Comparison of ENCODE assay signal across 1 cellular context in the genomic region with DNA sequence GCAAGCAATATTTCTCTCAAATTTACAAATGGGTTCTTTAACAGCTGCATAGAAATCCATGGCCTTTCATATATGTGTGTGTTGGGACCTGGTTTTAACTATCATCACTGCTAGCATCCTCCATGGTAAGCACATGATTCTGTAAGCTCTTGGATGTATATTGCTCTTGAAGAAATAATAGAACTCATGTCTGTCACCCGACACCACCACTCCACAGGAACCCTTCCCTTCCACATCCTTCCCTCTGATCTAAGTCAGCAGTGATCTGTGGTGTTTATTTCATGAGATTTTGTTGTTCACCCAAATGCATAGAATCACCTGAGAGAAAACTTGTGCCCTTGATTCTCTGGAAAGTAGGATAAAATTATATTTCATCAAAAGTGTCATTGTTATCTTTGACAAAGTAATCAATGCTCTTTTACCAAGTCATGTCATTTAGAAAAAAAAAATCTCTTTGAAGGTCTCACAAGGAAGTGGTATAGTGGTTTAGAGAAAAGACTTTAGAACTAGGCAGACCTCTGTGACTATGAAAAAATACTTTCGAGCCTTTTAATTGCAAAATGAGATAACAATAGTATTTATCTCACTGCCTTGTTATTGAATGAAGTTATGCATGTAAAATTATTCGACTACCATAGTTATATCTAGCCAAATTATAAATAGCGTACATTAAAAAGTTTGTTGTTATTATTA.
TF ChIP-seq lines count a peak whose summit lies in the region.

No MANE protein-coding gene starts in this region.

TF ChIP-seq in WTC11, 78 proteins besides CTCF, POLR2A, EP300 and RAD21 (continued from another document):
- TF ChIP-seq, protein P1, sequence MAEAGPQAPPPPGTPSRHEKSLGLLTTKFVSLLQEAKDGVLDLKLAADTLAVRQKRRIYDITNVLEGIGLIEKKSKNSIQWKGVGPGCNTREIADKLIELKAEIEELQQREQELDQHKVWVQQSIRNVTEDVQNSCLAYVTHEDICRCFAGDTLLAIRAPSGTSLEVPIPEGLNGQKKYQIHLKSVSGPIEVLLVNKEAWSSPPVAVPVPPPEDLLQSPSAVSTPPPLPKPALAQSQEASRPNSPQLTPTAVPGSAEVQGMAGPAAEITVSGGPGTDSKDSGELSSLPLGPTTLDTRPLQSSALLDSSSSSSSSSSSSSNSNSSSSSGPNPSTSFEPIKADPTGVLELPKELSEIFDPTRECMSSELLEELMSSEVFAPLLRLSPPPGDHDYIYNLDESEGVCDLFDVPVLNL (CRISPR knock-in tag; IDR thresholded peaks at IDR 0.05; ENCODE audit: borderline replicate concordance, low read depth): no peak
- no peak for TF ChIP-seq ZNF121 (CRISPR knock-in tag; IDR thresholded peaks at IDR 0.05)
- no peak for TF ChIP-seq TCF7 (CRISPR knock-in tag; IDR thresholded peaks at IDR 0.05; ENCODE audit: low read depth)
- no peak for TF ChIP-seq ATF1 (CRISPR knock-in tag; IDR thresholded peaks at IDR 0.05)
- TF ChIP-seq, protein P2, sequence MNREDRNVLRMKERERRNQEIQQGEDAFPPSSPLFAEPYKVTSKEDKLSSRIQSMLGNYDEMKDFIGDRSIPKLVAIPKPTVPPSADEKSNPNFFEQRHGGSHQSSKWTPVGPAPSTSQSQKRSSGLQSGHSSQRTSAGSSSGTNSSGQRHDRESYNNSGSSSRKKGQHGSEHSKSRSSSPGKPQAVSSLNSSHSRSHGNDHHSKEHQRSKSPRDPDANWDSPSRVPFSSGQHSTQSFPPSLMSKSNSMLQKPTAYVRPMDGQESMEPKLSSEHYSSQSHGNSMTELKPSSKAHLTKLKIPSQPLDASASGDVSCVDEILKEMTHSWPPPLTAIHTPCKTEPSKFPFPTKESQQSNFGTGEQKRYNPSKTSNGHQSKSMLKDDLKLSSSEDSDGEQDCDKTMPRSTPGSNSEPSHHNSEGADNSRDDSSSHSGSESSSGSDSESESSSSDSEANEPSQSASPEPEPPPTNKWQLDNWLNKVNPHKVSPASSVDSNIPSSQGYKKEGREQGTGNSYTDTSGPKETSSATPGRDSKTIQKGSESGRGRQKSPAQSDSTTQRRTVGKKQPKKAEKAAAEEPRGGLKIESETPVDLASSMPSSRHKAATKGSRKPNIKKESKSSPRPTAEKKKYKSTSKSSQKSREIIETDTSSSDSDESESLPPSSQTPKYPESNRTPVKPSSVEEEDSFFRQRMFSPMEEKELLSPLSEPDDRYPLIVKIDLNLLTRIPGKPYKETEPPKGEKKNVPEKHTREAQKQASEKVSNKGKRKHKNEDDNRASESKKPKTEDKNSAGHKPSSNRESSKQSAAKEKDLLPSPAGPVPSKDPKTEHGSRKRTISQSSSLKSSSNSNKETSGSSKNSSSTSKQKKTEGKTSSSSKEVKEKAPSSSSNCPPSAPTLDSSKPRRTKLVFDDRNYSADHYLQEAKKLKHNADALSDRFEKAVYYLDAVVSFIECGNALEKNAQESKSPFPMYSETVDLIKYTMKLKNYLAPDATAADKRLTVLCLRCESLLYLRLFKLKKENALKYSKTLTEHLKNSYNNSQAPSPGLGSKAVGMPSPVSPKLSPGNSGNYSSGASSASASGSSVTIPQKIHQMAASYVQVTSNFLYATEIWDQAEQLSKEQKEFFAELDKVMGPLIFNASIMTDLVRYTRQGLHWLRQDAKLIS (CRISPR knock-in tag; IDR thresholded peaks at IDR 0.05; ENCODE audit: borderline replicate concordance): no peak
- TF ChIP-seq, protein P3, sequence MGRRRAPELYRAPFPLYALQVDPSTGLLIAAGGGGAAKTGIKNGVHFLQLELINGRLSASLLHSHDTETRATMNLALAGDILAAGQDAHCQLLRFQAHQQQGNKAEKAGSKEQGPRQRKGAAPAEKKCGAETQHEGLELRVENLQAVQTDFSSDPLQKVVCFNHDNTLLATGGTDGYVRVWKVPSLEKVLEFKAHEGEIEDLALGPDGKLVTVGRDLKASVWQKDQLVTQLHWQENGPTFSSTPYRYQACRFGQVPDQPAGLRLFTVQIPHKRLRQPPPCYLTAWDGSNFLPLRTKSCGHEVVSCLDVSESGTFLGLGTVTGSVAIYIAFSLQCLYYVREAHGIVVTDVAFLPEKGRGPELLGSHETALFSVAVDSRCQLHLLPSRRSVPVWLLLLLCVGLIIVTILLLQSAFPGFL (CRISPR knock-in tag; IDR thresholded peaks at IDR 0.05; ENCODE audit: borderline replicate concordance): no peak
- no peak for TF ChIP-seq SMAD4 (CRISPR knock-in tag; IDR thresholded peaks at IDR 0.05)
- TF ChIP-seq, protein P4, sequence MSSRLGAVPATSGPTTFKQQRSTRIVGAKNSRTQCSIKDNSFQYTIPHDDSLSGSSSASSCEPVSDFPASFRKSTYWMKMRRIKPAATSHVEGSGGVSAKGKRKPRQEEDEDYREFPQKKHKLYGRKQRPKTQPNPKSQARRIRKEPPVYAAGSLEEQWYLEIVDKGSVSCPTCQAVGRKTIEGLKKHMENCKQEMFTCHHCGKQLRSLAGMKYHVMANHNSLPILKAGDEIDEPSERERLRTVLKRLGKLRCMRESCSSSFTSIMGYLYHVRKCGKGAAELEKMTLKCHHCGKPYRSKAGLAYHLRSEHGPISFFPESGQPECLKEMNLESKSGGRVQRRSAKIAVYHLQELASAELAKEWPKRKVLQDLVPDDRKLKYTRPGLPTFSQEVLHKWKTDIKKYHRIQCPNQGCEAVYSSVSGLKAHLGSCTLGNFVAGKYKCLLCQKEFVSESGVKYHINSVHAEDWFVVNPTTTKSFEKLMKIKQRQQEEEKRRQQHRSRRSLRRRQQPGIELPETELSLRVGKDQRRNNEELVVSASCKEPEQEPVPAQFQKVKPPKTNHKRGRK (CRISPR knock-in tag; IDR thresholded peaks at IDR 0.05; ENCODE audit: borderline replicate concordance): no peak
- TF ChIP-seq SMAD3 (CRISPR knock-in tag; IDR thresholded peaks at IDR 0.05; ENCODE audit: borderline replicate concordance): no peak
